Comparison of ENCODE assay signal across 1 cellular context in genomic region chrX:135697614-135698013, GRCh38.
TF ChIP-seq lines count a peak whose summit lies in the region.

No MANE protein-coding gene starts in this region.

TF ChIP-seq in GM23338, 12 proteins besides CTCF, POLR2A, EP300 and RAD21 (continued from another document):
- no peak for TF ChIP-seq ZNF462 (CRISPR knock-in tag; IDR thresholded peaks at IDR 0.05)
- TF ChIP-seq CREB1 (CRISPR knock-in tag; IDR thresholded peaks at IDR 0.05; ENCODE audit: low read depth), result no peak
- TF ChIP-seq EZH2 (IDR thresholded peaks at IDR 0.05; ENCODE audit: low read depth, unreplicated experiment), result no peak
- no peak for TF ChIP-seq EZH2phosphoT487 (IDR thresholded peaks at IDR 0.05; ENCODE audit: unreplicated experiment)
- TF ChIP-seq REST (IDR thresholded peaks at IDR 0.05; ENCODE audit: unreplicated experiment), result no peak
- no peak for TF ChIP-seq JUNB (IDR thresholded peaks at IDR 0.05; ENCODE audit: unreplicated experiment)
- TF ChIP-seq ETS1 (IDR thresholded peaks at IDR 0.05), result no peak
- TF ChIP-seq NANOG (IDR thresholded peaks at IDR 0.05; ENCODE audit: borderline replicate concordance), result no peak
- TF ChIP-seq POLR2AphosphoS5 (IDR thresholded peaks at IDR 0.05; ENCODE audit: low read depth), result no peak
